9 cellular contexts compared by ENCODE assay signal in the genomic region with DNA sequence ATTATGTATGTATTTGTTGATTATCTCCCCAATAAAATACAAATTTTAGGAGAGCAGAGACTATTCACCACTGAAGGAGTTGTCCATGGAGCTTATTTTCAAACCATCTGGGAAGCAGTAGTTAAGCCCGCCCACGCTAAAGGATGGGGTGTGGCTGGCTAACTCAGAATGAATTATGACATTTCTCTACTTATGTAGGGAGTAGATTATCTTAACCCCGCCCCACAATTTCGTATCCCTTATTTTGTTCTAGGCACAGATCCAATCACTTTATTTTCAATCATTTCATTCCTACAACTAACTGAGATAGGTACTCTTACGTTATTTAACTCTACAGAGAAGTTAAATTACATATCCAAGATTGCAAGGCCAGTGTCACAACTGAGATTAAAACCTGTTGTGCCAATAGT. TPM values are rescaled to one million over a fixed set of nuclear protein-coding genes. Genes with fewer than 3 reads are reported as not detected.
DNase-seq lines count a peak whose midpoint lies in the region; ATAC-seq and TF ChIP-seq lines count a peak whose summit lies in the region.
"Had no signal": no experiment of that assay in that cellular context is flagged by ENCODE, and none has a peak within 500 bp of the region (broad histone marks: within the 10 kb centered on the region; RNA-seq: fewer than 3 reads in every experiment).

No MANE protein-coding gene starts in this region.

- no peak for TF ChIP-seq EP300 in suprapubic skin (IDR thresholded peaks at IDR 0.05)

- TF ChIP-seq CTCF in adrenal gland (IDR thresholded peaks at IDR 0.05) (no peak), suprapubic skin (IDR thresholded peaks at IDR 0.05) (no peak)

- 3 to 9% (median 8%) methylated on average over 5 of the region's 5 CpGs for WGBS in adrenal gland, 4 donors
- WGBS in suprapubic skin: 7% methylated on average over 5 of the region's 5 CpGs

- H3K27me3 ChIP-seq in adrenal gland (no peaks in the 10 kb centered on the region), suprapubic skin (no peaks in the 10 kb centered on the region)

- DNase-seq in G401 (ENCODE audit: low spot score): peak; percentile 72
- peak; percentile 20 for DNase-seq in NCI-H2029 (lab: John Stamatoyannopoulos, UW)
- DNase-seq in adrenal gland: peak in 6 of 7 donors; percentile 64 to 89 (median 75)
- peak in 1 of 2 donors; percentile 82 for DNase-seq in suprapubic skin (ENCODE audit: low spot score in 2 of 2)
- no peak for DNase-seq in SK-N-DZ (ENCODE audit: low spot score)
- DNase-seq in GOT3 (lab: John Stamatoyannopoulos, UW): no peak

- H3K9me3 ChIP-seq in adrenal gland (replicated peaks in 1 of 3): no peaks in the 10 kb centered on the region
- H3K9me3 ChIP-seq in iPS-18c (ENCODE audit: control insufficient read depth, insufficient read depth, low read length): no peaks in the 10 kb centered on the region
- H3K9me3 ChIP-seq in suprapubic skin: no peaks in the 10 kb centered on the region

- H3K4me1 ChIP-seq in adrenal gland (replicated peaks in 1 of 2): peaks cover 13 to 29% of the 10 kb centered on the region in 2 donors
- peaks cover 37% of the 10 kb centered on the region for H3K4me1 ChIP-seq in suprapubic skin

- H3K36me3 ChIP-seq in adrenal gland (replicated peaks in 1 of 2) (no peaks in the 10 kb centered on the region), suprapubic skin (no peaks in the 10 kb centered on the region)

- H3K4me3 ChIP-seq in adrenal gland (peak overlapping the region in 2 of 4 donors; percentile 41 to 91), iPS-18c (ENCODE audit: insufficient read depth, low read depth, low read length) (peak overlapping the region; percentile 77; the same call in 1 of the 2 replicates), suprapubic skin (peak overlapping the region; percentile 95)

- TF ChIP-seq POLR2A in adrenal gland (IDR thresholded peaks at IDR 0.05): peak in 1 of 2 donors; percentile 49
- no peak for TF ChIP-seq POLR2A in suprapubic skin (IDR thresholded peaks at IDR 0.05)

- in situ Hi-C loops in G401 (cut with HindIII; ENCODE audit: low sequenced_read_pairs): no loop called here

- H3K27ac ChIP-seq in adrenal gland (peak overlapping the region; percentile 97 to 99 (median 98)), suprapubic skin (peak overlapping the region; percentile 98)

- intact Hi-C loops in adrenal gland (cut with DNase I): loop anchor here in 1 of 2 donors (5.0 kb wide), 1 partner anchor 36 kb away; no protein-coding TSS in a partner anchor

- ATAC-seq in GM19467 (IDR thresholded peaks at IDR 0.05; ENCODE audit: unreplicated experiment): no peak

RNA-seq across cellular contexts. Expression of gene LAPTM4A, which starts 1.4 kb away (rescaled TPM):
- 82.0 and 98.8 TPM in 2 replicates for total RNA-seq in G401 (2014; rRNA removed; shearing (Covaris generic))
- total RNA-seq in adrenal gland (100 to 1,000 TPM; 196 to 356 (median 233) TPM), suprapubic skin (100 to 1,000 TPM in 3 of 4 donors, 10 to 100 TPM in 1; 88.8 to 159 (median 128) TPM)
- 100 to 1,000 TPM in 1 of 3 donors, 10 to 100 TPM in 2; 58.8 to 684 (median 96.4) TPM for polyA plus RNA-seq in adrenal gland
- 49.3 and 50.3 TPM in 2 replicates for polyA plus RNA-seq in SK-N-DZ (2014; cell fraction: cytosol; rRNA removed)
- polyA plus RNA-seq in SK-N-DZ (2014; cell fraction: nucleus; rRNA removed): 24.4 and 25.4 TPM in 2 replicates

RNA-seq across cellular contexts. Expression of gene MATN3, which starts 40.4 kb away (rescaled TPM):
- not detected in 2 replicates for total RNA-seq in G401 (2014; rRNA removed; shearing (Covaris generic))
- 1 to 10 TPM in 1 of 8 donors, under 1 TPM in 6, not detected in 1; 0.14 to 1.0 (median 0.72) TPM for total RNA-seq in adrenal gland
- under 1 TPM; 0.16 to 0.79 (median 0.77) TPM for polyA plus RNA-seq in adrenal gland
- total RNA-seq in suprapubic skin: under 1 TPM; 0.34 to 0.76 (median 0.60) TPM
- 1.6 and 2.1 TPM in 2 replicates for polyA plus RNA-seq in SK-N-DZ (2014; cell fraction: cytosol; rRNA removed)
- 1.8 and 3.2 TPM in 2 replicates for polyA plus RNA-seq in SK-N-DZ (2014; cell fraction: nucleus; rRNA removed)
- total RNA-seq: T-helper 2 cell treated with Interferon-gamma antibody and Interleukin-4, amounts not matched to agents 100 ng/mL and 5 ng/mL, for 36 hours had no signal

Comparison
In these comparisons a context has a peak if more than half of its experiments do, and no peak if none do; other contexts are left out.
1. DNase-seq: peak in G401 (single experiment), NCI-H2029 (single experiment) and adrenal gland (6 of 7); none in SK-N-DZ (single experiment) and GOT3 (single experiment).